Comparison of ENCODE assay signal across 21 cellular contexts in genomic region chr11:36688892-36689291, GRCh38.
"Had no signal": no experiment of that assay in that cellular context is flagged by ENCODE, and none has a peak within 500 bp of the region (broad histone marks: within the 10 kb centered on the region; RNA-seq: fewer than 3 reads in every experiment).

No MANE protein-coding gene starts in this region.

- H3K4me1 ChIP-seq: SJCRH30 had no signal

- DNase-seq: Kasumi-1, KG1, MM.1S, NCI-H1048, NCI-H1105, NCI-H1417, NCI-H1436 treated with DMSO at 0.1 percent for 48 hours, NCI-H1694, NCI-H187 treated with DMSO at 0.1 percent for 48 hours, NCI-H2029 treated with DMSO at 0.1 percent for 48 hours, NCI-H2171 treated with DMSO at 0.1 percent for 48 hours, NCI-H345, NCI-H446 treated with DMSO at 0.1 percent for 48 hours, NCI-H510A treated with DMSO at 0.1 percent for 48 hours, NCI-H526 treated with DMSO at 0.1 percent for 48 hours, NCI-H748 treated with DMSO at 0.1 percent for 48 hours, PC-3, SHP77 treated with DMSO at 0.1 percent for 48 hours, SJCRH30, T-helper 1 cell had no signal

- H3K27ac ChIP-seq: RWPE1, SJCRH30 had no signal

- H3K4me3 ChIP-seq: SJCRH30 had no signal

- H3K9me3 ChIP-seq: SJCRH30 had no signal

- H3K36me3 ChIP-seq: SJCRH30 had no signal
